ENCODE assay signal across 8 cellular contexts in genomic region chr22:38873469-38874411, GRCh38. TPM values are rescaled to one million over a fixed set of nuclear protein-coding genes. Genes with fewer than 3 reads are reported as not detected.
A peak's percentile ranks its signal among the peaks of the same experiment; 100 is the strongest.
DNase-seq lines count a peak whose midpoint lies in the region; ATAC-seq and TF ChIP-seq lines count a peak whose summit lies in the region.

No MANE protein-coding gene starts in this region.

- peak overlapping the region in 2 of 4 donors; percentile 68 to 84 for H3K4me3 ChIP-seq in tibial nerve

- no peak overlapping the region for H3K27ac Mint-ChIP-seq in nephron progenitor cell

- H3K27ac ChIP-seq in caudate nucleus (ENCODE audit: low read depth, low read length) = peak overlapping the region; percentile 99
- peak overlapping the region; percentile 86 to 96 (median 95) for H3K27ac ChIP-seq in tibial nerve

- H3K27me3 ChIP-seq in tibial nerve = no peaks in the 10 kb centered on the region

- 76 to 79% methylated on average over 9 of the region's 9 CpGs for WGBS in tibial nerve, 2 donors

- peaks cover 43% of the 10 kb centered on the region for H3K4me1 Mint-ChIP-seq in nephron progenitor cell

- no peak for TF ChIP-seq POLR2A in tibial nerve (IDR thresholded peaks at IDR 0.05)

- no peaks in the 10 kb centered on the region for H3K9me3 ChIP-seq in tibial nerve

- H3K4me3 Mint-ChIP-seq in nephron progenitor cell = peak overlapping the region; percentile 95

- peaks cover 0 to under 1% (median 0%) of the 10 kb centered on the region in 3 donors for H3K36me3 ChIP-seq in tibial nerve

- H3K27me3 Mint-ChIP-seq in nephron progenitor cell (ENCODE audit: low read depth, poor library complexity) = peaks cover 50% of the 10 kb centered on the region

- peaks cover 1% of the 10 kb centered on the region for H3K36me3 Mint-ChIP-seq in nephron progenitor cell (ENCODE audit: low read depth)

- peaks cover 0 to 33% (median 27%) of the 10 kb centered on the region in 4 donors for H3K4me1 ChIP-seq in tibial nerve

- peaks cover 5% of the 10 kb centered on the region for H3K9me3 Mint-ChIP-seq in nephron progenitor cell

- TF ChIP-seq CTCF in nephron progenitor cell (IDR thresholded peaks at IDR 0.05) (no peak), tibial nerve (IDR thresholded peaks at IDR 0.05) (no peak)

- no peak for TF ChIP-seq EP300 in tibial nerve (IDR thresholded peaks at IDR 0.05)

- no peak for ATAC-seq in HG03135 (IDR thresholded peaks at IDR 0.05; ENCODE audit: unreplicated experiment)

- DNase-seq in NK-92 treated with Interleukin-12 subunit alpha and Interleukin-12 subunit beta, amount 100 ng/mL, for 24 hours (lab: John Stamatoyannopoulos, UW) = peak; percentile 68
- no peak for DNase-seq in NK-92 (lab: John Stamatoyannopoulos, UW; ENCODE audit: unreplicated experiment)
- DNase-seq in T-helper 9 cell = peak; percentile 30
- DNase-seq in caudate nucleus (lab: John Stamatoyannopoulos, UW) = peak in 10 of 61 donors; percentile 24 to 82 (median 52)
- no peak for DNase-seq in nephron progenitor cell
- DNase-seq in tibial nerve (ENCODE audit: low spot score in 2 of 2) = no peak
- no peak for DNase-seq in UCSD-AML1 (lab: John Stamatoyannopoulos, UW; ENCODE audit: unreplicated experiment)

RNA-seq across cellular contexts. Expression of gene CBX6, which starts 1.7 kb away (rescaled TPM):
- 10 to 100 TPM; 50.0 to 78.0 (median 56.8) TPM for total RNA-seq in tibial nerve

RNA-seq across cellular contexts. Expression of gene NPTXR, which starts 29.9 kb away (rescaled TPM):
- 10 to 100 TPM in 1 of 4 donors, 1 to 10 TPM in 3; 7.5 to 12.3 (median 8.4) TPM for total RNA-seq in tibial nerve

Comparison
In these comparisons a context has a peak if more than half of its experiments do, and no peak if none do; other contexts are left out.
1. DNase-seq: peak in NK-92 treated with Interleukin-12 subunit alpha and Interleukin-12 subunit beta, amount 100 ng/mL, for 24 hours (single experiment) and T-helper 9 cell (single experiment); none in NK-92 (single experiment), nephron progenitor cell (single experiment), tibial nerve (0 of 2) and UCSD-AML1 (single experiment).